30 cellular contexts compared by ENCODE assay signal in genomic region chr13:113428871-113429607, GRCh38.
"Had no signal": no experiment of that assay in that cellular context is flagged by ENCODE, and none has a peak within 500 bp of the region (broad histone marks: within the 10 kb centered on the region; RNA-seq: fewer than 3 reads in every experiment).

No MANE protein-coding gene starts in this region.

- H3K4me3 ChIP-seq: ascending aorta, gastroesophageal sphincter, pancreas, psoas muscle, smooth muscle cell, upper lobe of left lung had no signal

- H3K27me3 ChIP-seq: ascending aorta, gastroesophageal sphincter, pancreas, upper lobe of left lung had no signal

- ATAC-seq: gastroesophageal sphincter; left colon; naive thymus-derived CD8-positive, alpha-beta T cell; pancreas; psoas muscle; stimulated activated memory B cell treated with anti-CD40 and anti-IgM and Interleukin-4, amounts not matched to agents 10 μg/mL and 1 μg/mL and 100 μg/mL, for 72 hours; T-helper 17 cell had no signal

- DNase-seq: activated CD4-positive, alpha-beta memory T cell treated with anti-CD3 and anti-CD28 coated beads, Interleukin-2, amount 10 ng/mL, durations not matched to agents 7 days and 5 days; activated CD4-positive, alpha-beta T cell treated with anti-CD3 and anti-CD28 coated beads for 1 hour; activated CD4-positive, alpha-beta T cell treated with anti-CD3 and anti-CD28 coated beads, Interleukin-2, amount 10 ng/mL, durations not matched to agents 7 days and 5 days; activated CD8-positive, alpha-beta memory T cell treated with anti-CD3 and anti-CD28 coated beads, Interleukin-2, amount 50 U/mL, for 48 hours; activated gamma-delta T cell; activated naive CD4-positive, alpha-beta T cell treated with anti-CD3 and anti-CD28 coated beads, Interleukin-2, amount 10 ng/mL, durations not matched to agents 7 days and 5 days; activated naive CD8-positive, alpha-beta T cell treated with anti-CD3 and anti-CD28 coated beads, Interleukin-2, amount 10 ng/mL, durations not matched to agents 7 days and 5 days; activated T-cell treated with anti-CD3 and anti-CD28 coated beads, Interleukin-2, amount 50 U/mL, for 24 hours; central memory CD4-positive, alpha-beta T cell; dermis blood vessel endothelial cell; effector CD4-positive, alpha-beta T cell; head of caudate nucleus; hippocampal formation; left colon; naive thymus-derived CD8-positive, alpha-beta T cell; psoas muscle; stimulated activated CD4-positive, alpha-beta T cell treated with anti-CD3 and anti-CD28 coated beads, Interleukin-1b, Interleukin-23, amount 100 ng/mL, for 48 hours; stimulated activated CD4-positive, alpha-beta T cell treated with anti-CD3 and anti-CD28 coated beads, Interleukin-4, amount 100 ng/mL, for 4 hours; stimulated activated CD8-positive, alpha-beta memory T cell treated with anti-CD3 and anti-CD28 coated beads, Interleukin-4, amount 100 ng/mL, for 48 hours; stimulated activated naive CD8-positive, alpha-beta T cell treated with anti-CD3 and anti-CD28 coated beads, Interleukin-15, amount 100 ng/mL, for 72 hours; substantia nigra; T-helper 17 cell; T1000 had no signal

- H3K9me3 ChIP-seq: ascending aorta, gastroesophageal sphincter, pancreas, psoas muscle, upper lobe of left lung had no signal

- H3K27ac ChIP-seq: ascending aorta, pancreas, psoas muscle, upper lobe of left lung had no signal

- FAIRE-seq: keratinocyte, pancreas had no signal

- H3K4me1 ChIP-seq: ascending aorta, gastroesophageal sphincter, pancreas, psoas muscle, upper lobe of left lung had no signal

- H3K36me3 ChIP-seq: pancreas, upper lobe of left lung had no signal

- H3K4me2 ChIP-seq: smooth muscle cell had no signal
